1 cellular context compared by ENCODE assay signal in genomic region chr5:36156124-36156601, GRCh38.
TF ChIP-seq lines count a peak whose summit lies in the region.

No MANE protein-coding gene starts in this region.

TF ChIP-seq in IMR-90, 13 proteins besides CTCF, POLR2A, EP300 and RAD21:
- TF ChIP-seq RCOR1 (IDR thresholded peaks at IDR 0.05; ENCODE audit: insufficient replicate concordance, low read length): no peak
- no peak for TF ChIP-seq CHD1 (IDR thresholded peaks at IDR 0.05; ENCODE audit: low read depth, low read length)
- no peak for TF ChIP-seq RFX5 (IDR thresholded peaks at IDR 0.05; ENCODE audit: low read depth, low read length)
- peak; percentile 69; the same call in 1 of the 2 replicates for TF ChIP-seq CEBPB (IDR thresholded peaks at IDR 0.05; ENCODE audit: low read depth, low read length)
- no peak for TF ChIP-seq NFE2L2 (IDR thresholded peaks at IDR 0.05; ENCODE audit: low read depth, low read length)
